1 cellular context compared by ENCODE assay signal in genomic region chr16:30894540-30895368, GRCh38.
TF ChIP-seq lines count a peak whose summit lies in the region.

No MANE protein-coding gene starts in this region.

TF ChIP-seq in IMR-90, 13 proteins besides CTCF, POLR2A, EP300 and RAD21 (continued from another document):
- no peak for TF ChIP-seq MAFK (IDR thresholded peaks at IDR 0.05; ENCODE audit: low read depth, low read length)
- no peak for TF ChIP-seq RFX5 (IDR thresholded peaks at IDR 0.05; ENCODE audit: low read depth, low read length)
- TF ChIP-seq RCOR1 (IDR thresholded peaks at IDR 0.05; ENCODE audit: insufficient replicate concordance, low read length), result no peak
